ENCODE assay signal across 16 cellular contexts in the genomic region with DNA sequence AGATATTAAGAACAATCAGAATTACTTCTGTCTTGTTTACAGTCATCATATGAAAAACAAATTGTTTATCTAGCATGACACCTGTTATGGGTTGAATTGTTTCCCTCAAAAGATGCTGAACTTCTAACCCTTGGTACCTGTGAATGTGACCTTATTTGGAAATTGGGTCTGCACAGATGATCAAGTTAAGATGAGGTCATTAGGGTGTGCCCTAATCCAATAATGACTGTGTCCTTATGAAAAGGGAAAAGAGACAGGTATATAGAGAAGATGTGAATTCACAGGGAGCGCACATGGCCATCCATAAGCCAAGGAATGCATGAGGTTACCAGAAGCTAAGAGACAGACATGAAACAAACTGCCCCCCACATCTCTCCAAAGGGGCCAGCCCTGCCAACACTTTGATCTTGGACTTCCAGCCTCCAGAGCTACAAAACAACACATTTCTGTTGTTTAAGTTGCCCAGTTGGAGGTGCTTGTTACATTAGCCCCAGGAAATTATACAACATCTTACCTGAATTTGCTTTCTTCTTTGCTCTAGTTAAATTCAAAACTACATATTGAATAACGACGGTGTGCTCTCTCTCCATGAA. TPM values are rescaled to one million over a fixed set of nuclear protein-coding genes. Genes with fewer than 3 reads are reported as not detected.
DNase-seq lines count a peak whose midpoint lies in the region; ATAC-seq and TF ChIP-seq lines count a peak whose summit lies in the region.
"Had no signal": no experiment of that assay in that cellular context is flagged by ENCODE, and none has a peak within 500 bp of the region (broad histone marks: within the 10 kb centered on the region; RNA-seq: fewer than 3 reads in every experiment).

No MANE protein-coding gene starts in this region.

- WGBS in trophoblast cell (ENCODE audit: extremely low coverage, insufficient coverage, insufficient read length): no CpG with 5 or more reads among the region's 3 CpGs

- peaks cover 51% of the 10 kb centered on the region for H3K4me1 Mint-ChIP-seq in T-helper 2 cell treated with Interferon-gamma antibody and Interleukin-4, amounts not matched to agents 5 μg/mL and 100 μg/mL, for 36 hours (ENCODE audit: low read depth)
- peaks cover 19% of the 10 kb centered on the region for H3K4me1 Mint-ChIP-seq in Calu3 (ENCODE audit: low read depth, unreplicated experiment)
- peaks cover 49% of the 10 kb centered on the region for H3K4me1 Mint-ChIP-seq in activated naive CD8-positive, alpha-beta T cell treated with anti-CD3 and anti-CD28 coated beads, Interleukin-2, amount 10 ng/mL, durations not matched to agents 7 days and 5 days
- H3K4me1 Mint-ChIP-seq in nephron: peaks cover 4% of the 10 kb centered on the region

- no peak overlapping the region for H3K9ac ChIP-seq in trophoblast cell (ENCODE audit: low read length)

- intact Hi-C loops in Calu3 (cut with micrococcal nuclease; ENCODE audit: unreplicated experiment): loop anchor here (5.0 kb wide), 1 partner anchor 107 kb away; no protein-coding TSS in a partner anchor

- no peak overlapping the region for H4K91ac ChIP-seq in trophoblast cell (ENCODE audit: low read depth, low read length)

- no peak overlapping the region for H3K18ac ChIP-seq in trophoblast cell (ENCODE audit: low read length)

- no peak overlapping the region for H3K14ac ChIP-seq in trophoblast cell (ENCODE audit: low read length)

- peaks cover 3% of the 10 kb centered on the region for H3K9me3 ChIP-seq in trophoblast cell (ENCODE audit: insufficient read depth, low read depth, low read length)
- H3K9me3 ChIP-seq: lower lobe of right lung, testis had no signal

- H3K27ac Mint-ChIP-seq in T-helper 2 cell treated with Interferon-gamma antibody and Interleukin-4, amounts not matched to agents 5 μg/mL and 100 μg/mL, for 36 hours: peak overlapping the region; percentile 91
- H3K27ac Mint-ChIP-seq in Calu3 (ENCODE audit: unreplicated experiment): peak overlapping the region; percentile 31
- peak overlapping the region; percentile 91 for H3K27ac Mint-ChIP-seq in activated naive CD8-positive, alpha-beta T cell treated with anti-CD3 and anti-CD28 coated beads, Interleukin-2, amount 10 ng/mL, durations not matched to agents 7 days and 5 days
- peak overlapping the region in 2 of 3 experiments; percentile 8 to 59 for H3K27ac Mint-ChIP-seq in nephron

- H3K36me3 Mint-ChIP-seq in T-helper 2 cell treated with Interferon-gamma antibody and Interleukin-4, amounts not matched to agents 5 μg/mL and 100 μg/mL, for 36 hours (ENCODE audit: low read depth): peaks cover 9% of the 10 kb centered on the region
- H3K36me3 Mint-ChIP-seq in Calu3 (ENCODE audit: insufficient read depth, unreplicated experiment) (peaks cover 23% of the 10 kb centered on the region), nephron (ENCODE audit: low read depth) (no peaks in the 10 kb centered on the region)
- no peaks in the 10 kb centered on the region for H3K36me3 Mint-ChIP-seq in activated naive CD8-positive, alpha-beta T cell treated with anti-CD3 and anti-CD28 coated beads, Interleukin-2, amount 10 ng/mL, durations not matched to agents 7 days and 5 days

- H3K4me3 Mint-ChIP-seq in T-helper 2 cell treated with Interferon-gamma antibody and Interleukin-4, amounts not matched to agents 5 μg/mL and 100 μg/mL, for 36 hours: peak overlapping the region; percentile 73
- no peak overlapping the region for H3K4me3 Mint-ChIP-seq in Calu3 (ENCODE audit: low read depth, unreplicated experiment)
- peak overlapping the region; percentile 78 for H3K4me3 Mint-ChIP-seq in activated naive CD8-positive, alpha-beta T cell treated with anti-CD3 and anti-CD28 coated beads, Interleukin-2, amount 10 ng/mL, durations not matched to agents 7 days and 5 days
- H3K4me3 Mint-ChIP-seq in nephron: peak overlapping the region; percentile 66 to 80 (median 78)

- H4K8ac ChIP-seq in trophoblast cell (ENCODE audit: low read depth, low read length): no peak overlapping the region

- no peak for DNase-seq in T-helper 2 cell treated with Interferon-gamma antibody and Interleukin-4, amounts not matched to agents 5 μg/mL and 100 μg/mL, for 36 hours (ENCODE audit: low spot score)
- DNase-seq in T-helper 2 cell: no peak
- no peak for DNase-seq in Calu3
- no peak for DNase-seq in activated naive CD8-positive, alpha-beta T cell treated with anti-CD3 and anti-CD28 coated beads, Interleukin-2, amount 10 ng/mL, durations not matched to agents 7 days and 5 days
- DNase-seq in trophoblast cell: no peak
- no peak for DNase-seq in dedifferentiated amniotic fluid mesenchymal stem cell (ENCODE audit: extremely low spot score)
- DNase-seq: brain microvascular endothelial cell; effector memory CD8-positive, alpha-beta T cell; foreskin fibroblast; lower lobe of right lung; NCI-H446; pancreas; testis had no signal

- no peak overlapping the region for H4K12ac ChIP-seq in trophoblast cell (ENCODE audit: low read depth, low read length)

- no TSS peak for BruUV-seq in Calu3 (replicated peaks; lab: Mats Ljungman, UMichigan)

- H2AK5ac ChIP-seq in trophoblast cell (ENCODE audit: low read length): no peak overlapping the region

- no peaks in the 10 kb centered on the region for H3K36me3 ChIP-seq in trophoblast cell (ENCODE audit: control insufficient read depth in 1 of 2, insufficient read depth in 2 of 2, low read length in 2 of 2)
- H3K36me3 ChIP-seq: brain microvascular endothelial cell, lower lobe of right lung, pancreas had no signal

- CTCF ChIA-PET in Calu3 (lab: Charles Lee): interaction anchor here (1.0 kb wide), 1 partner anchor 107 kb away, joined by 3 read pairs; no protein-coding TSS in a partner anchor

- H2BK12ac ChIP-seq in trophoblast cell (ENCODE audit: low read length): no peak overlapping the region

- no peak overlapping the region for H3K23ac ChIP-seq in trophoblast cell (ENCODE audit: low read length)

- H2BK120ac ChIP-seq in trophoblast cell (ENCODE audit: insufficient read depth, low read length, poor library complexity): no peak overlapping the region

- H2BK5ac ChIP-seq in trophoblast cell (ENCODE audit: low read depth, low read length, poor library complexity): no peak overlapping the region

- no peak overlapping the region for H3K4me3 ChIP-seq in trophoblast cell (ENCODE audit: low read depth, low read length)
- H3K4me3 ChIP-seq: lower lobe of right lung, pancreas, testis had no signal

- peaks cover 20% of the 10 kb centered on the region for H3K27me3 ChIP-seq in trophoblast cell (ENCODE audit: insufficient read depth, low read length)
- H3K27me3 ChIP-seq: brain microvascular endothelial cell, pancreas, testis had no signal

- POLR2A ChIA-PET in activated naive CD8-positive, alpha-beta T cell treated with anti-CD3 and anti-CD28 coated beads, Interleukin-2, amount 10 ng/mL, durations not matched to agents 7 days and 5 days (lab: Charles Lee): interaction anchor here (0.6 to 6.4 kb wide), 3 partner anchors 29 to 725 kb away, joined by 3 to 107 read pairs (median 3); no protein-coding TSS in a partner anchor

- no peak overlapping the region for H3K27ac ChIP-seq in trophoblast cell (ENCODE audit: low read depth, low read length)
- H3K27ac ChIP-seq: brain microvascular endothelial cell, lower lobe of right lung, pancreas, testis had no signal

- no peak overlapping the region for H2AFZ ChIP-seq in trophoblast cell (ENCODE audit: insufficient read depth, low read length, poor library complexity)

- ATAC-seq in activated naive CD8-positive, alpha-beta T cell treated with anti-CD3 and anti-CD28 coated beads, Interleukin-2, amount 10 ng/mL, durations not matched to agents 7 days and 5 days (ENCODE audit: low read depth): no peak
- no peak for ATAC-seq in HG03457 (IDR thresholded peaks at IDR 0.05; ENCODE audit: unreplicated experiment)
- ATAC-seq: effector memory CD8-positive, alpha-beta T cell; lower lobe of right lung; pancreas; SK-N-SH treated with all-trans-retinoic acid at 6 μM for 48 hours had no signal

- H3K4me2 ChIP-seq in trophoblast cell (ENCODE audit: low read length): no peak overlapping the region

- peaks cover 3% of the 10 kb centered on the region for H3K9me3 Mint-ChIP-seq in T-helper 2 cell treated with Interferon-gamma antibody and Interleukin-4, amounts not matched to agents 5 μg/mL and 100 μg/mL, for 36 hours
- H3K9me3 Mint-ChIP-seq in Calu3 (ENCODE audit: low read depth, unreplicated experiment) (peaks cover 2% of the 10 kb centered on the region), nephron (peaks cover 3% of the 10 kb centered on the region)
- H3K9me3 Mint-ChIP-seq in activated naive CD8-positive, alpha-beta T cell treated with anti-CD3 and anti-CD28 coated beads, Interleukin-2, amount 10 ng/mL, durations not matched to agents 7 days and 5 days: peaks cover 3% of the 10 kb centered on the region
- H3K9me3 Mint-ChIP-seq: effector memory CD8-positive, alpha-beta T cell had no signal

- TF ChIP-seq CTCF in Calu3 (IDR thresholded peaks at IDR 0.05; ENCODE audit: unreplicated experiment): no peak
- no peak for TF ChIP-seq CTCF in nephron (IDR thresholded peaks at IDR 0.05; ENCODE audit: unreplicated experiment in 3 of 3)

- H3K4ac ChIP-seq in trophoblast cell (ENCODE audit: low read depth, low read length): no peak overlapping the region

- H3K4me1 ChIP-seq in trophoblast cell (ENCODE audit: control insufficient read depth in 1 of 2, insufficient read depth in 2 of 2, low read length in 2 of 2): peaks cover 29 to 34% of the 10 kb centered on the region in 2 experiments

- peaks cover 21% of the 10 kb centered on the region for H3K79me1 ChIP-seq in trophoblast cell (ENCODE audit: low read length)

- H3K79me2 ChIP-seq in trophoblast cell (ENCODE audit: control insufficient read depth, insufficient read depth, low read length, poor library complexity): peaks cover 9% of the 10 kb centered on the region

- no peaks in the 10 kb centered on the region for H3K27me3 Mint-ChIP-seq in T-helper 2 cell treated with Interferon-gamma antibody and Interleukin-4, amounts not matched to agents 5 μg/mL and 100 μg/mL, for 36 hours (ENCODE audit: low read depth)
- H3K27me3 Mint-ChIP-seq in Calu3 (ENCODE audit: unreplicated experiment) (no peaks in the 10 kb centered on the region), nephron (ENCODE audit: low read depth) (peaks cover 30% of the 10 kb centered on the region)
- H3K27me3 Mint-ChIP-seq in activated naive CD8-positive, alpha-beta T cell treated with anti-CD3 and anti-CD28 coated beads, Interleukin-2, amount 10 ng/mL, durations not matched to agents 7 days and 5 days: no peaks in the 10 kb centered on the region
- H3K27me3 Mint-ChIP-seq: effector memory CD8-positive, alpha-beta T cell had no signal

RNA-seq across cellular contexts. Expression of a gene that starts 2.3 kb away (rescaled TPM):
- 34.0 and 35.1 TPM in 2 replicates for total RNA-seq in Calu3 (2022)
- 10 to 100 TPM; 75.8 to 77.1 TPM for total RNA-seq in activated naive CD8-positive, alpha-beta T cell treated with anti-CD3 and anti-CD28 coated beads, Interleukin-2, amount 10 ng/mL, durations not matched to agents 7 days and 5 days
- 124 and 139 TPM in 2 replicates for polyA plus RNA-seq in trophoblast cell (2013)

Comparison
In these comparisons a context has a peak if more than half of its experiments do, and no peak if none do; other contexts are left out.
1. H3K27ac Mint-ChIP-seq: peak in every context shown above with its lines; median percentile 91 in T-helper 2 cell treated with Interferon-gamma antibody and Interleukin-4, amounts not matched to agents 5 μg/mL and 100 μg/mL, for 36 hours; 91 in activated naive CD8-positive, alpha-beta T cell treated with anti-CD3 and anti-CD28 coated beads, Interleukin-2, amount 10 ng/mL, durations not matched to agents 7 days and 5 days; 34 in nephron; 31 in Calu3.